In the genomic region with DNA sequence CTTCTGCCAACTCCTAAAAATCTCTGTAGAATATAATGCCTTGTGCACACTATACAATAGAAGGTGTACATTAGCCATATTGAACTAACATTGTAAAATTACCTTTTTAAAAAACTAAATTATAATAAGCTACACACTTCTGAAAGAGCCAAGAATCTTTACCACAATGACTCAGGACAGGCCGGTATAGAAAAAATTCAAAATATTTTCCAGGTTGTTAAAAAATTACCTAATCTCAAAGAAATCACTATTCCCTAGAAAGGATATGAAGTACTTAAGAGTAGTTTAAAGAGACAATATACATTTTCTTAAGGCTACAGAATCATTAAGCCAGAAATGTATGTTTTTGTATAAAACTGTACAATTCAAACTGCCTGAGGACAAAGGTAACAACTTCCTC, we compare ENCODE assay signal across 16 cellular contexts. TPM values are rescaled to one million over a fixed set of nuclear protein-coding genes. Genes with fewer than 3 reads are reported as not detected.
DNase-seq lines count a peak whose midpoint lies in the region; ATAC-seq, FAIRE-seq and TF ChIP-seq lines count a peak whose summit lies in the region.
"Had no signal": no experiment of that assay in that cellular context is flagged by ENCODE, and none has a peak within 500 bp of the region (broad histone marks: within the 10 kb centered on the region; RNA-seq: fewer than 3 reads in every experiment).

No MANE protein-coding gene starts in this region.

- intact Hi-C loops in PC-9 (cut with micrococcal nuclease; ENCODE audit: unreplicated experiment), result no loop called here
- intact Hi-C loops in heart right ventricle (cut with DNase I), result no loop called here

- 0 out of 2 replicates have a peak, but pooled peaks cover 5% of the 10 kb centered on the region for H3K4me1 ChIP-seq in PC-9 (replicated peaks; ENCODE audit: insufficient read depth)
- peaks cover 18% of the 10 kb centered on the region for H3K4me1 ChIP-seq in osteoblast (ENCODE audit: insufficient read depth, low read length)
- peaks cover 0 to 68% (median 50%) of the 10 kb centered on the region in 9 donors for H3K4me1 ChIP-seq in heart right ventricle
- H3K4me1 ChIP-seq: BLaER1 had no signal

- no peaks in the 10 kb centered on the region for H3K9me3 Mint-ChIP-seq in chondrocyte (ENCODE audit: low read depth)
- H3K9me3 Mint-ChIP-seq: CD8-positive, alpha-beta memory T cell had no signal

- H3K27ac ChIP-seq in PC-9 (0 out of 2 replicates have a peak overlapping the region, but pooled peaks have one; percentile 9), osteoblast (ENCODE audit: low read depth, low read length) (peak overlapping the region; percentile 13), heart right ventricle (no peak overlapping the region)
- H3K27ac ChIP-seq: BLaER1 had no signal

- H3K4me3 ChIP-seq in PC-9, result no peak overlapping the region
- no peak overlapping the region for H3K4me3 ChIP-seq in osteoblast (ENCODE audit: insufficient read depth, low read length)
- H3K4me3 ChIP-seq in heart right ventricle, result no peak overlapping the region
- H3K4me3 ChIP-seq: BLaER1 had no signal

- FAIRE-seq in urothelium cell line (lab: Jason Lieb, UNC), result no peak

- H3K4me1 Mint-ChIP-seq in chondrocyte (ENCODE audit: low read depth), result peaks cover 53% of the 10 kb centered on the region
- H3K4me1 Mint-ChIP-seq: CD8-positive, alpha-beta memory T cell had no signal

- POLR2A ChIA-PET in PC-9 (lab: Charles Lee; ENCODE audit: unreplicated experiment), result interaction anchor here (0.7 kb wide), 1 partner anchor 47 kb away, joined by 3 read pairs; no protein-coding TSS in a partner anchor

- no peak overlapping the region for H3K4me2 ChIP-seq in PC-9
- peak overlapping the region; percentile 17 for H3K4me2 ChIP-seq in osteoblast (ENCODE audit: insufficient read depth, low read length)
- H3K4me2 ChIP-seq: BLaER1 had no signal

- ATAC-seq in GM18907 (IDR thresholded peaks at IDR 0.05; ENCODE audit: unreplicated experiment) (no peak), heart right ventricle (no peak)
- ATAC-seq: HCT116 had no signal

- peaks cover 60% of the 10 kb centered on the region for H3K79me2 ChIP-seq in PC-9 (ENCODE audit: low read depth)
- H3K79me2 ChIP-seq in osteoblast (ENCODE audit: insufficient read depth, low read length), result peaks cover 72% of the 10 kb centered on the region

- TF ChIP-seq CTCF in PC-9 (conservative IDR thresholded peaks at IDR 0.05) (no peak), chondrocyte (IDR thresholded peaks at IDR 0.05) (no peak), osteoblast (IDR thresholded peaks at IDR 0.05; ENCODE audit: extremely low read depth, low read depth, low read length) (no peak), heart right ventricle (IDR thresholded peaks at IDR 0.05) (no peak)

- H4K20me1 ChIP-seq in PC-9 (ENCODE audit: insufficient read depth), result peaks cover 24% of the 10 kb centered on the region
- peaks cover 17% of the 10 kb centered on the region for H4K20me1 ChIP-seq in osteoblast (ENCODE audit: insufficient read depth, low read length)
- H4K20me1 ChIP-seq: BLaER1 had no signal

- BruUV-seq in PC-9 (replicated peaks; lab: Mats Ljungman, UMichigan), result no TSS peak

- H2AFZ ChIP-seq in PC-9, result no peak overlapping the region
- H2AFZ ChIP-seq in osteoblast (ENCODE audit: low read length), result no peak overlapping the region

- CTCF ChIA-PET in PC-9 (lab: Charles Lee), result no interaction called here

- WGBS in heart right ventricle, 2 donors, result 84 to 85% methylated on average over 1 of the region's 1 CpG

- H3K9me2 ChIP-seq in PC-9 (ENCODE audit: insufficient read depth), result no peaks in the 10 kb centered on the region

- H3K27me3 ChIP-seq in PC-9 (ENCODE audit: insufficient read depth, low read depth) (no peaks in the 10 kb centered on the region), osteoblast (ENCODE audit: insufficient read depth, low read length) (no peaks in the 10 kb centered on the region), heart right ventricle (no peaks in the 10 kb centered on the region)
- H3K27me3 ChIP-seq: BLaER1 had no signal

- H3K36me3 Mint-ChIP-seq in chondrocyte (ENCODE audit: low read depth), result peaks cover 9% of the 10 kb centered on the region
- H3K36me3 Mint-ChIP-seq: CD8-positive, alpha-beta memory T cell had no signal

- H3K9me3 ChIP-seq in PC-9 (ENCODE audit: insufficient read depth, low read depth) (no peaks in the 10 kb centered on the region), osteoblast (ENCODE audit: low read depth, low read length) (no peaks in the 10 kb centered on the region), heart right ventricle (no peaks in the 10 kb centered on the region)
- H3K9me3 ChIP-seq: BLaER1 had no signal

- peak overlapping the region; percentile 76 for H3K27ac Mint-ChIP-seq in chondrocyte (ENCODE audit: unreplicated experiment)

- no peak overlapping the region for H3K4me3 Mint-ChIP-seq in chondrocyte (ENCODE audit: unreplicated experiment)
- H3K4me3 Mint-ChIP-seq: CD8-positive, alpha-beta memory T cell had no signal

- H3K36me3 ChIP-seq in PC-9 (ENCODE audit: low read depth) (peaks cover 4% of the 10 kb centered on the region; the same call in 1 of the 2 replicates), osteoblast (ENCODE audit: insufficient read depth, low read length) (peaks cover 17% of the 10 kb centered on the region), heart right ventricle (peaks cover 0 to 42% (median 4%) of the 10 kb centered on the region in 9 donors)
- H3K36me3 ChIP-seq: BLaER1 had no signal

- DNase-seq in EL (peak; percentile 31), PC-9 (no peak), chondrocyte (ENCODE audit: low spot score) (no peak), osteoblast (ENCODE audit: insufficient read length, low spot score, missing footprints) (no peak), heart right ventricle (no peak), urothelium cell line (ENCODE audit: low spot score) (no peak), NCI-H748 (lab: John Stamatoyannopoulos, UW; ENCODE audit: unreplicated experiment) (no peak)
- DNase-seq: CD8-positive, alpha-beta memory T cell; NCI-H1105 treated with DMSO at 0.1 percent for 48 hours; NCI-H187 treated with DMSO at 0.1 percent for 48 hours; NCI-H2171 treated with DMSO at 0.1 percent for 48 hours; NCI-H82; SIG-M5 had no signal

- H3K27me3 Mint-ChIP-seq in chondrocyte (ENCODE audit: low read depth), result no peaks in the 10 kb centered on the region

- H3F3A ChIP-seq in PC-9 (ENCODE audit: insufficient read depth, low read depth), result peaks cover 9% of the 10 kb centered on the region; the same call in 1 of the 2 replicates

RNA-seq across cellular contexts. Expression of a gene that starts 48.5 kb away (rescaled TPM):
- total RNA-seq in PC-9 (2021), result 152 and 159 TPM in 2 replicates
- total RNA-seq in chondrocyte, result 90.5 to 108 TPM (median 91.7 TPM) in 3 replicates
- total RNA-seq in osteoblast, result 74.3 and 86.9 TPM in 2 replicates
- total RNA-seq in heart right ventricle, result 100 to 1,000 TPM in 8 of 10 donors, 10 to 100 TPM in 2; 89.0 to 166 (median 126) TPM
- 10 to 100 TPM; 22.8 to 32.8 TPM for polyA plus RNA-seq in heart right ventricle
- total RNA-seq: CD8-positive, alpha-beta memory T cell had no signal
- polyA plus RNA-seq: CD8-positive, alpha-beta memory T cell had no signal

Comparison
In these comparisons a context has a peak if more than half of its experiments do, and no peak if none do; other contexts are left out.
1. H3K27ac ChIP-seq: peak in PC-9 (single experiment) and osteoblast (single experiment); none in heart right ventricle (0 of 10).